8 cellular contexts compared by ENCODE assay signal in genomic region chr2:28392297-28393114, GRCh38. TPM values are rescaled to one million over a fixed set of nuclear protein-coding genes. Genes with fewer than 3 reads are reported as not detected.
DNase-seq lines count a peak whose midpoint lies in the region; ATAC-seq and TF ChIP-seq lines count a peak whose summit lies in the region.

FOSL2 (plus strand) TSS chr2:28392858; CDS start chr2:28393721, 863 bp downstream.

- intact Hi-C loops in left ventricle myocardium superior (cut with micrococcal nuclease) (no loop called here), psoas muscle (cut with DNase I) (loop anchor here (2.0 to 10.0 kb wide), 6 partner anchors 116 to 688 kb away; partner anchors contain the start of genes MRPL33 (in 2 of the 2), BABAM2 (in 1 of the 2) and RBKS (in 1 of the 2)), uterus (cut with DNase I; ENCODE audit: low total_unique reads) (loop anchor here (5.0 to 10.0 kb wide), 3 partner anchors 308 to 685 kb away; partner anchors contain the start of genes BABAM2 and RBKS)

- ATAC-seq in HG02885 (IDR thresholded peaks at IDR 0.05; ENCODE audit: poor library complexity, unreplicated experiment) (peak; percentile 81), T-helper 17 cell (peak; percentile 77), left ventricle myocardium superior (peak; percentile 71), psoas muscle (peak; percentile 55 to 73 (median 66))

- H3K27me3 ChIP-seq in psoas muscle (ENCODE audit: insufficient read depth in 3 of 3, low read length in 2 of 3) (no peaks in the 10 kb centered on the region), uterus (no peaks in the 10 kb centered on the region)

- H3K27ac Mint-ChIP-seq in T-helper 17 cell: peak within 1 kb of the TSS; percentile 93

- peak; percentile 1 for TF ChIP-seq CTCF in psoas muscle (IDR thresholded peaks at IDR 0.05)
- peak in 1 of 4 experiments; percentile 5 for TF ChIP-seq CTCF in uterus (IDR thresholded peaks at IDR 0.05)

- no peaks in the 10 kb centered on the region for H3K9me3 ChIP-seq in T-helper 17 cell (ENCODE audit: control insufficient read depth, low read length, poor library complexity, severe bottlenecking)
- no peaks in the 10 kb centered on the region for H3K9me3 ChIP-seq in psoas muscle
- no peaks in the 10 kb centered on the region for H3K9me3 ChIP-seq in uterus

- H3K27ac ChIP-seq in psoas muscle (peak within 1 kb of the TSS; percentile 100), uterus (peak within 1 kb of the TSS; percentile 99 to 100)

- H3K4me1 ChIP-seq in psoas muscle (peaks cover 11% of the 10 kb centered on the region), uterus (no peaks in the 10 kb centered on the region)

- H3K4me3 Mint-ChIP-seq in T-helper 17 cell: peak within 1 kb of the TSS; percentile 90

- peak; percentile 85 for TF ChIP-seq POLR2A in GM15510 (IDR thresholded peaks at IDR 0.05; ENCODE audit: borderline replicate concordance, extremely low read depth, insufficient read length)
- peak; percentile 99 for TF ChIP-seq POLR2A in uterus (IDR thresholded peaks at IDR 0.05)

- peaks cover 20% of the 10 kb centered on the region for H3K4me1 Mint-ChIP-seq in T-helper 17 cell

- 0 to 1% (median 1%) methylated on average over 59 to 93 of the region's 94 CpGs for WGBS in psoas muscle, 3 donors

- H3K36me3 ChIP-seq in psoas muscle (ENCODE audit: insufficient read depth in 1 of 2, low read depth in 1 of 2) (peaks cover 0 to 1% of the 10 kb centered on the region in 2 donors), uterus (no peaks in the 10 kb centered on the region)

- no peaks in the 10 kb centered on the region for H3K27me3 Mint-ChIP-seq in T-helper 17 cell

- peaks cover 2% of the 10 kb centered on the region for H3K36me3 Mint-ChIP-seq in T-helper 17 cell (ENCODE audit: low read depth)

- peak; percentile 95 for DNase-seq in NCI-H1694 (lab: John Stamatoyannopoulos, UW)
- DNase-seq in T-helper 17 cell: peak; percentile 86 to 93 (median 89)
- DNase-seq in amygdala (lab: John Stamatoyannopoulos, UW): peak in 55 of 56 donors; percentile 42 to 96 (median 87)
- DNase-seq in left ventricle myocardium superior: peak; percentile 97
- DNase-seq in psoas muscle: peak; percentile 97 to 98
- peak; percentile 96 to 98 for DNase-seq in uterus

- H3K4me3 ChIP-seq in psoas muscle (peak within 1 kb of the TSS; percentile 100), uterus (peak within 1 kb of the TSS; percentile 71 to 95)

RNA-seq across cellular contexts. Expression of gene FOSL2, which starts in this region (rescaled TPM):
- total RNA-seq in T-helper 17 cell: 100 to 1,000 TPM; 114 to 153 TPM
- 45.7 TPM for total RNA-seq in left ventricle myocardium superior
- 100 to 1,000 TPM in 3 of 4 donors, 10 to 100 TPM in 1; 52.2 to 278 (median 192) TPM for total RNA-seq in psoas muscle
- polyA plus RNA-seq in psoas muscle: 10 to 100 TPM; 20.1 to 74.7 (median 72.1) TPM
- total RNA-seq in uterus: 100 to 1,000 TPM in 1 of 4 donors, 10 to 100 TPM in 3; 39.8 to 134 (median 58.7) TPM

Comparison
In these comparisons a context has a peak if more than half of its experiments do, and no peak if none do; other contexts are left out.
1. Peak in every context shown above with its lines: DNase-seq, ATAC-seq, H3K4me3 ChIP-seq and H3K27ac ChIP-seq.